Comparison of ENCODE assay signal across 8 cellular contexts in genomic region chr3:9947025-9947995, GRCh38. TPM values are rescaled to one million over a fixed set of nuclear protein-coding genes. Genes with fewer than 3 reads are reported as not detected.
DNase-seq lines count a peak whose midpoint lies in the region; ATAC-seq and TF ChIP-seq lines count a peak whose summit lies in the region.

No MANE protein-coding gene starts in this region.

- peak; percentile 93 for DNase-seq in D341Med (ENCODE audit: low spot score)
- DNase-seq in NCI-H774 (lab: John Stamatoyannopoulos, UW), result peak; percentile 26
- DNase-seq in epithelial cell of proximal tubule (ENCODE audit: low read depth), result no peak
- DNase-seq in GM13976 (ENCODE audit: low spot score), result no peak
- no peak for DNase-seq in CD14-positive monocyte (ENCODE audit: low spot score)
- DNase-seq in activated CD4-positive, alpha-beta T cell treated with anti-CD3 and anti-CD28 coated beads, Interleukin-2, amount 10 ng/mL, durations not matched to agents 24 days and 14 days, result no peak
- DNase-seq in naive thymus-derived CD8-positive, alpha-beta T cell, result no peak

- H3K4me1 ChIP-seq in mesodermal cell (ENCODE audit: control insufficient read depth, insufficient read depth, low read length, poor library complexity, severe bottlenecking), result peaks cover 4% of the 10 kb centered on the region

- peaks cover 0 to 3% (median 0%) of the 10 kb centered on the region in 7 donors for H3K9me3 Mint-ChIP-seq in CD14-positive monocyte
- no peaks in the 10 kb centered on the region for H3K9me3 Mint-ChIP-seq in activated CD4-positive, alpha-beta T cell treated with anti-CD3 and anti-CD28 coated beads, Interleukin-2, amount 10 ng/mL, durations not matched to agents 24 days and 14 days
- no peaks in the 10 kb centered on the region for H3K9me3 Mint-ChIP-seq in naive thymus-derived CD8-positive, alpha-beta T cell

- POLR2A ChIA-PET in naive thymus-derived CD8-positive, alpha-beta T cell (lab: Charles Lee), result interaction anchor here (1.3 to 2.9 kb wide), 2 partner anchors 13 to 57 kb away, joined by 14 to 73 read pairs; partner anchors contain the start of genes CRELD1 and JAGN1

- H3K27ac Mint-ChIP-seq in CD14-positive monocyte, result no peak overlapping the region
- no peak overlapping the region for H3K27ac Mint-ChIP-seq in activated CD4-positive, alpha-beta T cell treated with anti-CD3 and anti-CD28 coated beads, Interleukin-2, amount 10 ng/mL, durations not matched to agents 24 days and 14 days
- no peak overlapping the region for H3K27ac Mint-ChIP-seq in naive thymus-derived CD8-positive, alpha-beta T cell

- 74 to 87% methylated on average over 62 to 74 of the region's 86 CpGs for WGBS in mesodermal cell (ENCODE audit: insufficient coverage in 2 of 2), 2 experiments

- ATAC-seq in naive thymus-derived CD8-positive, alpha-beta T cell, result no peak

- peaks cover 8 to 22% (median 12%) of the 10 kb centered on the region in 3 donors for H3K27me3 Mint-ChIP-seq in CD14-positive monocyte (ENCODE audit: low read depth in 3 of 3)
- no peaks in the 10 kb centered on the region for H3K27me3 Mint-ChIP-seq in activated CD4-positive, alpha-beta T cell treated with anti-CD3 and anti-CD28 coated beads, Interleukin-2, amount 10 ng/mL, durations not matched to agents 24 days and 14 days
- no peaks in the 10 kb centered on the region for H3K27me3 Mint-ChIP-seq in naive thymus-derived CD8-positive, alpha-beta T cell

- in situ Hi-C loops in GM13976 (cut with MboI; ENCODE audit: low sequenced_read_pairs, unreplicated experiment), result no loop called here

- H3K4me3 ChIP-seq in epithelial cell of proximal tubule (ENCODE audit: low read depth, low read length) (peak overlapping the region; percentile 67), mesodermal cell (ENCODE audit: extremely low read depth, insufficient read depth, low read length, poor library complexity, severe bottlenecking) (peak overlapping the region; percentile 51)

- intact Hi-C loops in CD14-positive monocyte (cut with micrococcal nuclease), result no loop called here
- intact Hi-C loops in activated CD4-positive, alpha-beta T cell treated with anti-CD3 and anti-CD28 coated beads, Interleukin-2, amount 10 ng/mL, durations not matched to agents 24 days and 14 days (cut with micrococcal nuclease), result loop anchor here (5.0 kb wide), 1 partner anchor 55 kb away; the partner anchor contains the start of gene JAGN1

- H3K36me3 Mint-ChIP-seq in CD14-positive monocyte, result peaks cover 8 to 13% of the 10 kb centered on the region in 2 donors
- H3K36me3 Mint-ChIP-seq in activated CD4-positive, alpha-beta T cell treated with anti-CD3 and anti-CD28 coated beads, Interleukin-2, amount 10 ng/mL, durations not matched to agents 24 days and 14 days (ENCODE audit: low read depth), result peaks cover 17% of the 10 kb centered on the region
- H3K36me3 Mint-ChIP-seq in naive thymus-derived CD8-positive, alpha-beta T cell, result peaks cover 0 to 3% (median 0%) of the 10 kb centered on the region in 3 donors

- no peak overlapping the region for H3K4me3 Mint-ChIP-seq in CD14-positive monocyte
- H3K4me3 Mint-ChIP-seq in activated CD4-positive, alpha-beta T cell treated with anti-CD3 and anti-CD28 coated beads, Interleukin-2, amount 10 ng/mL, durations not matched to agents 24 days and 14 days, result no peak overlapping the region
- no peak overlapping the region for H3K4me3 Mint-ChIP-seq in naive thymus-derived CD8-positive, alpha-beta T cell

- H3K27ac ChIP-seq in mesodermal cell (ENCODE audit: low read depth, low read length, severe bottlenecking), result no peak overlapping the region

- H3K9me3 ChIP-seq in mesodermal cell (ENCODE audit: control insufficient read depth, low read length), result no peaks in the 10 kb centered on the region

- peak; percentile 59 for TF ChIP-seq CTCF in epithelial cell of proximal tubule (conservative IDR thresholded peaks at IDR 0.05; ENCODE audit: low read depth, low read length)
- no peak for TF ChIP-seq CTCF in GM13976 (IDR thresholded peaks at IDR 0.05; ENCODE audit: borderline replicate concordance, control extremely low read depth, extremely low read depth, insufficient read depth, missing control alignments)
- no peak for TF ChIP-seq CTCF in CD14-positive monocyte (IDR thresholded peaks at IDR 0.05)

- H3K36me3 ChIP-seq in mesodermal cell (ENCODE audit: control insufficient read depth, insufficient read depth, low read length), result peaks cover 2% of the 10 kb centered on the region

- H3K4me1 Mint-ChIP-seq in CD14-positive monocyte, result peaks cover 18% of the 10 kb centered on the region
- H3K4me1 Mint-ChIP-seq in activated CD4-positive, alpha-beta T cell treated with anti-CD3 and anti-CD28 coated beads, Interleukin-2, amount 10 ng/mL, durations not matched to agents 24 days and 14 days, result peaks cover 16% of the 10 kb centered on the region
- H3K4me1 Mint-ChIP-seq in naive thymus-derived CD8-positive, alpha-beta T cell, result peaks cover 6 to 21% (median 17%) of the 10 kb centered on the region in 4 donors

RNA-seq across cellular contexts. Expression of gene PRRT3, which starts 4.9 kb away (rescaled TPM):
- 1.3 and 2.4 TPM in 2 replicates for total RNA-seq in epithelial cell of proximal tubule
- polyA plus RNA-seq in mesodermal cell (2013, experiment 1 of 2), result 2.1 TPM
- polyA plus RNA-seq in mesodermal cell (2013, experiment 2 of 2), result 1.5 TPM
- under 1 TPM; 0.11 to 0.31 TPM for polyA plus RNA-seq in CD14-positive monocyte
- 11.8 and 13.5 TPM in 2 replicates for total RNA-seq in activated CD4-positive, alpha-beta T cell treated with anti-CD3 and anti-CD28 coated beads, Interleukin-2, amount 10 ng/mL, durations not matched to agents 24 days and 14 days
- 1 to 10 TPM; 5.5 to 6.3 TPM for total RNA-seq in naive thymus-derived CD8-positive, alpha-beta T cell
- 1 to 10 TPM; 2.2 to 4.4 (median 3.1) TPM for polyA plus RNA-seq in naive thymus-derived CD8-positive, alpha-beta T cell

RNA-seq across cellular contexts. Expression of gene CRELD1, which starts 13.7 kb away (rescaled TPM):
- total RNA-seq in epithelial cell of proximal tubule, result 20.5 and 36.6 TPM in 2 replicates
- polyA plus RNA-seq in mesodermal cell (2013, experiment 1 of 2), result 47.8 TPM
- polyA plus RNA-seq in mesodermal cell (2013, experiment 2 of 2), result 38.3 TPM
- 10 to 100 TPM; 16.1 to 19.2 TPM for polyA plus RNA-seq in CD14-positive monocyte
- 22.7 and 23.4 TPM in 2 replicates for total RNA-seq in activated CD4-positive, alpha-beta T cell treated with anti-CD3 and anti-CD28 coated beads, Interleukin-2, amount 10 ng/mL, durations not matched to agents 24 days and 14 days
- total RNA-seq in naive thymus-derived CD8-positive, alpha-beta T cell, result 10 to 100 TPM; 53.4 to 58.3 TPM
- 10 to 100 TPM; 25.5 to 33.3 (median 29.2) TPM for polyA plus RNA-seq in naive thymus-derived CD8-positive, alpha-beta T cell

RNA-seq across cellular contexts. Expression of gene IL17RC, which starts 30.4 kb away (rescaled TPM):
- total RNA-seq in epithelial cell of proximal tubule, result 33.2 and 35.3 TPM in 2 replicates
- polyA plus RNA-seq in mesodermal cell (2013, experiment 1 of 2), result 15.4 TPM
- 13.8 TPM for polyA plus RNA-seq in mesodermal cell (2013, experiment 2 of 2)
- polyA plus RNA-seq in CD14-positive monocyte, result 1 to 10 TPM; 8.3 to 9.3 TPM
- 0.28 and 0.42 TPM in 2 replicates for total RNA-seq in activated CD4-positive, alpha-beta T cell treated with anti-CD3 and anti-CD28 coated beads, Interleukin-2, amount 10 ng/mL, durations not matched to agents 24 days and 14 days
- total RNA-seq in naive thymus-derived CD8-positive, alpha-beta T cell, result under 1 TPM; 0.39 to 0.66 TPM
- 10 to 100 TPM in 1 of 3 donors, 1 to 10 TPM in 2; 9.5 to 10.0 (median 9.8) TPM for polyA plus RNA-seq in naive thymus-derived CD8-positive, alpha-beta T cell

RNA-seq across cellular contexts. Expression of gene EMC3, which starts 39.3 kb away (rescaled TPM):
- total RNA-seq in epithelial cell of proximal tubule, result 32.1 and 51.0 TPM in 2 replicates
- polyA plus RNA-seq in mesodermal cell (2013, experiment 1 of 2), result 87.8 TPM
- 80.4 TPM for polyA plus RNA-seq in mesodermal cell (2013, experiment 2 of 2)
- 100 to 1,000 TPM; 105 to 111 TPM for polyA plus RNA-seq in CD14-positive monocyte
- total RNA-seq in activated CD4-positive, alpha-beta T cell treated with anti-CD3 and anti-CD28 coated beads, Interleukin-2, amount 10 ng/mL, durations not matched to agents 24 days and 14 days, result 41.4 and 42.1 TPM in 2 replicates
- total RNA-seq in naive thymus-derived CD8-positive, alpha-beta T cell, result 10 to 100 TPM; 31.3 to 35.6 TPM
- polyA plus RNA-seq in naive thymus-derived CD8-positive, alpha-beta T cell, result 10 to 100 TPM; 52.6 to 61.5 (median 55.4) TPM

RNA-seq across cellular contexts. Expression of gene IL17RE, which starts 44.7 kb away (rescaled TPM):
- total RNA-seq in epithelial cell of proximal tubule, result 4.1 and 4.8 TPM in 2 replicates
- 3.3 TPM for polyA plus RNA-seq in mesodermal cell (2013, experiment 1 of 2)
- 2.8 TPM for polyA plus RNA-seq in mesodermal cell (2013, experiment 2 of 2)
- not detected for polyA plus RNA-seq in CD14-positive monocyte
- total RNA-seq in activated CD4-positive, alpha-beta T cell treated with anti-CD3 and anti-CD28 coated beads, Interleukin-2, amount 10 ng/mL, durations not matched to agents 24 days and 14 days, result 1.1 TPM in 2 replicates
- total RNA-seq in naive thymus-derived CD8-positive, alpha-beta T cell, result 1 to 10 TPM in 1 of 2 experiments, under 1 TPM in 1; 0.88 to 1.3 TPM
- under 1 TPM in 2 of 3 donors, not detected in 1; 0.16 to 0.64 TPM for polyA plus RNA-seq in naive thymus-derived CD8-positive, alpha-beta T cell

Comparison
In these comparisons a context has a peak if more than half of its experiments do, and no peak if none do; other contexts are left out.
1. DNase-seq: peak in D341Med (single experiment) and NCI-H774 (single experiment); none in epithelial cell of proximal tubule (single experiment), GM13976 (single experiment), CD14-positive monocyte (single experiment), activated CD4-positive, alpha-beta T cell treated with anti-CD3 and anti-CD28 coated beads, Interleukin-2, amount 10 ng/mL, durations not matched to agents 24 days and 14 days (single experiment) and naive thymus-derived CD8-positive, alpha-beta T cell (0 of 10).
2. RNA of gene IL17RC, which starts 30.4 kb away (total RNA-seq): 33.2 to 35.3 TPM in epithelial cell of proximal tubule; 0.39 to 0.66 TPM in naive thymus-derived CD8-positive, alpha-beta T cell and 0.28 to 0.42 TPM in activated CD4-positive, alpha-beta T cell treated with anti-CD3 and anti-CD28 coated beads, Interleukin-2, amount 10 ng/mL, durations not matched to agents 24 days and 14 days; every median in the first group is over 10 times any median in the second.